Comparison of ENCODE assay signal across 16 cellular contexts in the genomic region with DNA sequence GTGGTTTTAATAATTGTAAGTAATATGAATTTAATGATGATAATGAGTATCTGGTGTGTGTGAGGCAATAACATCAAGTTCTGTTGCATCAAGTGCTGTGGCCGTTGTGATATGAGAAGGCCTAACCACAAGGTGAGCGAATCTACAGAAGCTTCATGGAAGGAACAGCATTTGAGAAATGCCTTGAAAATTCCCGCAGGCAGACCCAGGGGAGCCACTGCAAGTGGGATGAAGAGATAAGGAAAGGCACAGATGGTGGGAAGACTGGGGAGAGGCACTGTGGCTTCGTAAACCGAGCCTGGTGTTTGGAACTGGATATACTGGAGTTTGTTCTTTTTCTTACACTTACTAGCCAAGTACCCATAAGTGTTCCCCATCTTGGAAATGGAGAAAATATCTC.
"Had no signal": no experiment of that assay in that cellular context is flagged by ENCODE, and none has a peak within 500 bp of the region (broad histone marks: within the 10 kb centered on the region; RNA-seq: fewer than 3 reads in every experiment).

No MANE protein-coding gene starts in this region.

- H3K4me1 Mint-ChIP-seq: activated CD8-positive, alpha-beta memory T cell treated with anti-CD3 and anti-CD28 coated beads, Interleukin-2, amount 10 ng/mL, durations not matched to agents 7 days and 5 days; natural killer cell had no signal

- H3K36me3 Mint-ChIP-seq: activated CD8-positive, alpha-beta memory T cell treated with anti-CD3 and anti-CD28 coated beads, Interleukin-2, amount 10 ng/mL, durations not matched to agents 7 days and 5 days; activated naive CD4-positive, alpha-beta T cell treated with anti-CD3 and anti-CD28 coated beads, Interleukin-2, amount 50 U/mL, for 72 hours had no signal

- H3K9me3 Mint-ChIP-seq: activated T-cell treated with anti-CD3 and anti-CD28 coated beads, Interleukin-2, amount 50 U/mL, for 24 hours had no signal

- H3K27ac Mint-ChIP-seq: activated CD8-positive, alpha-beta memory T cell treated with anti-CD3 and anti-CD28 coated beads, Interleukin-2, amount 10 ng/mL, durations not matched to agents 7 days and 5 days; activated naive CD4-positive, alpha-beta T cell treated with anti-CD3 and anti-CD28 coated beads, Interleukin-2, amount 50 U/mL, for 72 hours; activated T-cell treated with anti-CD3 and anti-CD28 coated beads, Interleukin-2, amount 50 U/mL, for 24 hours; natural killer cell; progenitor cell of endocrine pancreas; T-helper 2 cell treated with Interferon-gamma antibody and Interleukin-4, amounts not matched to agents 5 μg/mL and 100 μg/mL, for 36 hours had no signal

- H3K27me3 Mint-ChIP-seq: activated CD8-positive, alpha-beta memory T cell treated with anti-CD3 and anti-CD28 coated beads, Interleukin-2, amount 10 ng/mL, durations not matched to agents 7 days and 5 days; activated T-cell treated with anti-CD3 and anti-CD28 coated beads, Interleukin-2, amount 50 U/mL, for 24 hours; progenitor cell of endocrine pancreas had no signal

- ATAC-seq: activated CD8-positive, alpha-beta memory T cell treated with anti-CD3 and anti-CD28 coated beads, Interleukin-2, amount 10 ng/mL, durations not matched to agents 7 days and 5 days; activated naive CD4-positive, alpha-beta T cell treated with anti-CD3 and anti-CD28 coated beads, Interleukin-2, amount 50 U/mL, for 72 hours; left lung; natural killer cell; right cardiac atrium had no signal

- DNase-seq: activated CD4-positive, alpha-beta T cell treated with anti-CD3 and anti-CD28 coated beads, Interleukin-2, amount 50 U/mL, for 48 hours; activated CD8-positive, alpha-beta memory T cell treated with anti-CD3 and anti-CD28 coated beads, Interleukin-2, amount 10 ng/mL, durations not matched to agents 7 days and 5 days; activated effector memory CD4-positive, alpha-beta T cell treated with anti-CD3 and anti-CD28 coated beads, Interleukin-2, amount 50 U/mL, for 16 hours; activated T-cell treated with anti-CD3 and anti-CD28 coated beads, Interleukin-2, amount 50 U/mL, for 24 hours; amygdala; esophagus squamous epithelium; foreskin fibroblast; left lung; natural killer cell; occipital lobe; right cardiac atrium; small intestine; tibial artery had no signal

- H3K4me3 Mint-ChIP-seq: activated CD8-positive, alpha-beta memory T cell treated with anti-CD3 and anti-CD28 coated beads, Interleukin-2, amount 10 ng/mL, durations not matched to agents 7 days and 5 days; activated T-cell treated with anti-CD3 and anti-CD28 coated beads, Interleukin-2, amount 50 U/mL, for 24 hours; natural killer cell; T-helper 2 cell treated with Interferon-gamma antibody and Interleukin-4, amounts not matched to agents 5 μg/mL and 100 μg/mL, for 36 hours had no signal
